ENCODE assay signal across 1 cellular context in genomic region chr14:44316647-44317432, GRCh38.
A peak's percentile ranks its signal among the peaks of the same experiment; 100 is the strongest.
TF ChIP-seq lines count a peak whose summit lies in the region.

No MANE protein-coding gene starts in this region.

TF ChIP-seq in HEK293, 187 proteins besides CTCF, POLR2A, EP300 and RAD21 (continued from another document):
- TF ChIP-seq, protein P1, sequence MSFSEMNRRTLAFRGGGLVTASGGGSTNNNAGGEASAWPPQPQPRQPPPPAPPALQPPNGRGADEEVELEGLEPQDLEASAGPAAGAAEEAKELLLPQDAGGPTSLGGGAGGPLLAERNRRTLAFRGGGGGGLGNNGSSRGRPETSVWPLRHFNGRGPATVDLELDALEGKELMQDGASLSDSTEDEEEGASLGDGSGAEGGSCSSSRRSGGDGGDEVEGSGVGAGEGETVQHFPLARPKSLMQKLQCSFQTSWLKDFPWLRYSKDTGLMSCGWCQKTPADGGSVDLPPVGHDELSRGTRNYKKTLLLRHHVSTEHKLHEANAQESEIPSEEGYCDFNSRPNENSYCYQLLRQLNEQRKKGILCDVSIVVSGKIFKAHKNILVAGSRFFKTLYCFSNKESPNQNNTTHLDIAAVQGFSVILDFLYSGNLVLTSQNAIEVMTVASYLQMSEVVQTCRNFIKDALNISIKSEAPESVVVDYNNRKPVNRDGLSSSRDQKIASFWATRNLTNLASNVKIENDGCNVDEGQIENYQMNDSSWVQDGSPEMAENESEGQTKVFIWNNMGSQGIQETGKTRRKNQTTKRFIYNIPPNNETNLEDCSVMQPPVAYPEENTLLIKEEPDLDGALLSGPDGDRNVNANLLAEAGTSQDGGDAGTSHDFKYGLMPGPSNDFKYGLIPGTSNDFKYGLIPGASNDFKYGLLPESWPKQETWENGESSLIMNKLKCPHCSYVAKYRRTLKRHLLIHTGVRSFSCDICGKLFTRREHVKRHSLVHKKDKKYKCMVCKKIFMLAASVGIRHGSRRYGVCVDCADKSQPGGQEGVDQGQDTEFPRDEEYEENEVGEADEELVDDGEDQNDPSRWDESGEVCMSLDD (tag by site-specific recombination; IDR thresholded peaks at IDR 0.05): no peak
- peak; percentile 71 for TF ChIP-seq ZNF660 (tag by site-specific recombination; IDR thresholded peaks at IDR 0.05)
- no peak for TF ChIP-seq ZNF791 (tag by site-specific recombination; IDR thresholded peaks at IDR 0.05)
- peak; percentile 23 for TF ChIP-seq SETDB1 (IDR thresholded peaks at IDR 0.05; ENCODE audit: insufficient read length, low read length)
TF ChIP-seq in HEK293: peak in this region for 10.
